Comparison of ENCODE assay signal across 9 cellular contexts in the genomic region with DNA sequence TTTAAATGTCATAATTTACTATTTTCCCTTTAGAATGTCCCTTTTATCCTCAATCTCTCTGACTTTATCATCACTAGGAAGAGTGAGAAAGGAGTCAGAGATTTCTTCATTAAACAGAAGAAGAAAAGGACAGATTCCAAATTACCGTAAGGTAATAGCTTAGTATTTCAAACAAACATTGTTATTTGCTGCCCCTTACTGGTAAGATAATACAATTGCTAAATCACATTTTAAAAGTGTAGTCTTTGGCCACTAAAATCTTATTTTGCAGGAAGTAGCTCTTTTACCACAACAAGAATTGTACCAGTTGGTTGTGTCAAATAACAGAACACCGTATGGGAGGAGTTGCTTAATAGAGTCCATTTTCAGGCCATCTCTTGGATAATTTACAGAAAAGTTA. TPM values are rescaled to one million over a fixed set of nuclear protein-coding genes. Genes with fewer than 3 reads are reported as not detected.
DNase-seq lines count a peak whose midpoint lies in the region; ATAC-seq, FAIRE-seq and TF ChIP-seq lines count a peak whose summit lies in the region.
"Had no signal": no experiment of that assay in that cellular context is flagged by ENCODE, and none has a peak within 500 bp of the region (broad histone marks: within the 10 kb centered on the region; RNA-seq: fewer than 3 reads in every experiment).

No MANE protein-coding gene starts in this region.

- POLR2A ChIA-PET in HepG2 (lab: Yijun Ruan, JAX): no interaction called here

- H3K9ac ChIP-seq in adipocyte (ENCODE audit: low read length) (peak overlapping the region; percentile 32), HepG2 (ENCODE audit: insufficient read depth, low read depth, low read length) (no peak overlapping the region)

- peak; percentile 43; the same call in 1 of the 2 replicates for TF ChIP-seq RAD21 in Ishikawa (IDR thresholded peaks at IDR 0.05; ENCODE audit: low read depth)
- TF ChIP-seq RAD21 in HepG2 (CRISPR knock-in tag; IDR thresholded peaks at IDR 0.05): no peak

- TF ChIP-seq EP300 in Ishikawa (IDR thresholded peaks at IDR 0.05; ENCODE audit: borderline replicate concordance) (no peak), HepG2 (IDR thresholded peaks at IDR 0.05; ENCODE audit: low read depth in 2 of 2, low read length in 2 of 2) (no peak), HepG2 (CRISPR knock-in tag; IDR thresholded peaks at IDR 0.05; ENCODE audit: borderline replicate concordance) (no peak)

- no peak overlapping the region for H3K27ac ChIP-seq in HepG2 (ENCODE audit: extremely low read length, insufficient read depth, low read length)

- no TSS peak for BruUV-seq in HepG2 (replicated peaks; lab: Mats Ljungman, UMichigan)

- in situ Hi-C loops in HepG2 (cut with HindIII; ENCODE audit: extremely low pct_ligation_motif_present, low pct_unique_long_range_greater_than_20kb): loop anchor here (10.0 to 25.0 kb wide), 2 partner anchors 240 to 693 kb away; no protein-coding TSS in a partner anchor

- H3K4me1 ChIP-seq in adipocyte (ENCODE audit: control insufficient read depth, insufficient read depth, low read length) (peaks cover 8% of the 10 kb centered on the region), HepG2 (ENCODE audit: insufficient read depth, low read length) (no peaks in the 10 kb centered on the region)

- CTCF ChIA-PET in HepG2 (lab: Yijun Ruan, JAX; ENCODE audit: low intra/inter-chr PET ratio, low total read pairs): interaction anchor here (0.6 to 1.3 kb wide), 2 partner anchors 654 to 707 kb away, joined by 3 to 5 read pairs; no protein-coding TSS in a partner anchor

- no peaks in the 10 kb centered on the region for H3K36me3 Mint-ChIP-seq in natural killer cell
- no peaks in the 10 kb centered on the region for H3K36me3 Mint-ChIP-seq in natural killer cell treated with Interleukin-12 subunit alpha and Interleukin-12 subunit beta and Interleukin-15 and Interleukin-18, amount 100 ng/mL, for 72 hours
- H3K36me3 Mint-ChIP-seq: activated naive CD8-positive, alpha-beta T cell had no signal

- intact Hi-C loops in natural killer cell (cut with micrococcal nuclease): loop anchor here (1.0 to 10.0 kb wide), 3 partner anchors 234 to 740 kb away; no protein-coding TSS in a partner anchor
- intact Hi-C loops in HepG2 (cut with micrococcal nuclease; ENCODE audit: unreplicated experiment): loop anchor here (1.0 to 10.0 kb wide), 2 partner anchors 707 to 740 kb away; no protein-coding TSS in a partner anchor

- no peaks in the 10 kb centered on the region for H4K20me1 ChIP-seq in HepG2 (ENCODE audit: insufficient read depth, low read length)

- peak; percentile 85 to 91 (median 85) for ATAC-seq in natural killer cell
- no peak for ATAC-seq in natural killer cell treated with Interleukin-12 subunit alpha and Interleukin-12 subunit beta and Interleukin-15 and Interleukin-18, amount 100 ng/mL, for 72 hours
- ATAC-seq in HepG2: no peak; the same call in 2 of the 3 replicates

- TF ChIP-seq CTCF in natural killer cell (IDR thresholded peaks at IDR 0.05) (peak; percentile 41), HepG2 (CRISPR knock-in tag; IDR thresholded peaks at IDR 0.05) (peak; percentile 20; the same call in 1 of the 2 replicates)

- H3K4me3 Mint-ChIP-seq in natural killer cell: no peak overlapping the region
- H3K4me3 Mint-ChIP-seq in natural killer cell treated with Interleukin-12 subunit alpha and Interleukin-12 subunit beta and Interleukin-15 and Interleukin-18, amount 100 ng/mL, for 72 hours: no peak overlapping the region
- H3K4me3 Mint-ChIP-seq: activated naive CD8-positive, alpha-beta T cell had no signal

- 2% methylated on average over 2 of the region's 2 CpGs for WGBS in HepG2 (ENCODE audit: low lambda C conversion rate)

- H3K27me3 ChIP-seq in adipocyte (replicated peaks; ENCODE audit: control insufficient read depth, insufficient read depth, low read length) (no peaks in the 10 kb centered on the region), HepG2 (ENCODE audit: control insufficient read depth in 1 of 2, insufficient read depth in 2 of 2, low read length in 2 of 2) (no peaks in the 10 kb centered on the region; a peak in 1 of 5 replicates)

- peaks cover 0 to 9% of the 10 kb centered on the region in 2 donors for H3K27me3 Mint-ChIP-seq in natural killer cell (ENCODE audit: low read depth in 2 of 2)
- peaks cover 0 to 4% of the 10 kb centered on the region in 2 donors for H3K27me3 Mint-ChIP-seq in natural killer cell treated with Interleukin-12 subunit alpha and Interleukin-12 subunit beta and Interleukin-15 and Interleukin-18, amount 100 ng/mL, for 72 hours

- no peak overlapping the region for H3K4me3 ChIP-seq in adipocyte (ENCODE audit: low read length)
- no peak overlapping the region for H3K4me3 ChIP-seq in HepG2 (replicated peaks in 1 of 3; ENCODE audit: insufficient read depth in 1 of 3, low read depth in 2 of 3, low read length in 3 of 3)

- H3K27ac Mint-ChIP-seq in natural killer cell: no peak overlapping the region
- no peak overlapping the region for H3K27ac Mint-ChIP-seq in natural killer cell treated with Interleukin-12 subunit alpha and Interleukin-12 subunit beta and Interleukin-15 and Interleukin-18, amount 100 ng/mL, for 72 hours
- H3K27ac Mint-ChIP-seq: activated naive CD8-positive, alpha-beta T cell had no signal

- FAIRE-seq in HepG2 (lab: Jason Lieb, UNC): no peak

- no peak overlapping the region for H2AFZ ChIP-seq in HepG2 (ENCODE audit: low read length)

- H3K79me2 ChIP-seq in HepG2 (ENCODE audit: insufficient read depth, low read length): no peaks in the 10 kb centered on the region

- H3K9me3 ChIP-seq in adipocyte (ENCODE audit: control insufficient read depth, low read length) (no peaks in the 10 kb centered on the region), HepG2 (ENCODE audit: low read length) (no peaks in the 10 kb centered on the region)

- TF ChIP-seq POLR2A in HepG2 (IDR thresholded peaks at IDR 0.05; ENCODE audit: insufficient read depth in 1 of 2, low read depth in 2 of 2, low read length in 2 of 2): no peak

- H3K4me2 ChIP-seq in HepG2 (ENCODE audit: low read depth, low read length): no peak overlapping the region

- H3K36me3 ChIP-seq in adipocyte (ENCODE audit: control insufficient read depth, insufficient read depth, low read length, severe bottlenecking) (no peaks in the 10 kb centered on the region), HepG2 (replicated peaks in 1 of 2; ENCODE audit: control insufficient read depth in 1 of 2, insufficient read depth in 2 of 2, low read length in 2 of 2) (no peaks in the 10 kb centered on the region)

- DNase-seq in natural killer cell (no peak), adipocyte (ENCODE audit: low read depth) (peak; percentile 68), HepG2 (ENCODE audit: low spot score) (no peak), anterior cingulate cortex (lab: John Stamatoyannopoulos, UW) (no peak), NCI-H2196 treated with DMSO at 0.1 percent for 48 hours (lab: John Stamatoyannopoulos, UW; ENCODE audit: unreplicated experiment) (no peak)
- no peak for DNase-seq in natural killer cell treated with Interleukin-12 subunit alpha and Interleukin-12 subunit beta and Interleukin-15 and Interleukin-18, amount 100 ng/mL, for 72 hours (ENCODE audit: low spot score)
- no peak for DNase-seq in NK-92 treated with Interleukin-12 subunit alpha and Interleukin-12 subunit beta, amount 100 ng/mL, for 24 hours (lab: John Stamatoyannopoulos, UW)

- H3K9me3 Mint-ChIP-seq in natural killer cell: no peaks in the 10 kb centered on the region
- H3K9me3 Mint-ChIP-seq in natural killer cell treated with Interleukin-12 subunit alpha and Interleukin-12 subunit beta and Interleukin-15 and Interleukin-18, amount 100 ng/mL, for 72 hours: no peaks in the 10 kb centered on the region

- peaks cover 6 to 12% of the 10 kb centered on the region in 2 donors for H3K4me1 Mint-ChIP-seq in natural killer cell
- peaks cover 0 to 5% of the 10 kb centered on the region in 2 donors for H3K4me1 Mint-ChIP-seq in natural killer cell treated with Interleukin-12 subunit alpha and Interleukin-12 subunit beta and Interleukin-15 and Interleukin-18, amount 100 ng/mL, for 72 hours (ENCODE audit: low read depth in 2 of 2)

RNA-seq across cellular contexts. Expression of a gene that starts 53.7 kb away (rescaled TPM):
- 100 to 1,000 TPM in 2 of 3 donors, 10 to 100 TPM in 1; 99.8 to 103 (median 101) TPM for total RNA-seq in natural killer cell
- total RNA-seq in natural killer cell treated with Interleukin-12 subunit alpha and Interleukin-12 subunit beta and Interleukin-15 and Interleukin-18, amount 100 ng/mL, for 72 hours: 10 to 100 TPM; 75.4 to 81.7 TPM
- 38.9 and 45.7 TPM in 2 replicates for total RNA-seq in HepG2 (2016; rRNA removed; fragmentation: Illumina TruSeq; extraction: Trizol)
- total RNA-seq in HepG2 (2016; cell fraction: cytosol; rRNA removed; fragmentation: Illumina TruSeq; extraction: Trizol; ENCODE audit: low read depth): 13.0 and 21.5 TPM in 2 replicates
- 35.7 and 40.9 TPM in 2 replicates for total RNA-seq in HepG2 (2016; cell fraction: insoluble cytoplasmic fraction; rRNA removed; fragmentation: Illumina TruSeq; extraction: Trizol)
- 31.2 and 43.3 TPM in 2 replicates for total RNA-seq in HepG2 (2016; cell fraction: membrane; rRNA removed; fragmentation: Illumina TruSeq; extraction: Trizol)
- 40.0 and 42.5 TPM in 2 replicates for total RNA-seq in HepG2 (2016; cell fraction: nucleus; rRNA removed; fragmentation: Illumina TruSeq; extraction: Trizol)
- polyA plus RNA-seq in HepG2 (2011; rRNA removed): 39.0 and 47.0 TPM in 2 replicates
- 14.9 and 20.6 TPM in 2 replicates for polyA plus RNA-seq in HepG2 (2011; cell fraction: cytosol; rRNA removed)
- polyA plus RNA-seq in HepG2 (2011; cell fraction: nucleus; rRNA removed): 90.0 and 93.2 TPM in 2 replicates
- polyA plus RNA-seq in HepG2 (2012): 36.7 and 38.4 TPM in 2 replicates
- polyA plus RNA-seq in HepG2 (2016; cell fraction: cytosol; fragmentation: Illumina TruSeq; extraction: Trizol; ENCODE audit: low read depth): 25.3 and 43.8 TPM in 2 replicates
- 46.0 and 47.1 TPM in 2 replicates for polyA plus RNA-seq in HepG2 (2016; cell fraction: insoluble cytoplasmic fraction; fragmentation: Illumina TruSeq; extraction: Trizol; ENCODE audit: low read depth)
- 30.1 and 41.0 TPM in 2 replicates for polyA plus RNA-seq in HepG2 (2016; cell fraction: membrane; fragmentation: Illumina TruSeq; extraction: Trizol; ENCODE audit: low read depth)
- polyA plus RNA-seq in HepG2 (2016; cell fraction: nucleus; fragmentation: Illumina TruSeq; extraction: Trizol; ENCODE audit: insufficient read depth, low read depth): 63.2 and 66.5 TPM in 2 replicates
- polyA minus RNA-seq in HepG2 (2011; rRNA and poly(A)+ RNA removed; ENCODE audit: low replicate concordance): 31.1 and 48.7 TPM in 2 replicates
- 23.7 and 30.7 TPM in 2 replicates for polyA minus RNA-seq in HepG2 (2011; cell fraction: cytosol; rRNA and poly(A)+ RNA removed)
- polyA minus RNA-seq in HepG2 (2011; cell fraction: nucleus; rRNA and poly(A)+ RNA removed): 89.0 and 94.0 TPM in 2 replicates

RNA-seq across cellular contexts. Expression of a gene that starts 54.0 kb away (rescaled TPM):
- total RNA-seq in natural killer cell (10 to 100 TPM; 11.9 to 16.7 (median 12.2) TPM), HepG2 (2016; rRNA removed; fragmentation: Illumina TruSeq; extraction: Trizol) (4.1 and 5.3 TPM in 2 replicates)
- total RNA-seq in natural killer cell treated with Interleukin-12 subunit alpha and Interleukin-12 subunit beta and Interleukin-15 and Interleukin-18, amount 100 ng/mL, for 72 hours: 10 to 100 TPM; 13.2 to 30.8 TPM
- 0.71 TPM in 2 replicates for total RNA-seq in HepG2 (2016; cell fraction: cytosol; rRNA removed; fragmentation: Illumina TruSeq; extraction: Trizol; ENCODE audit: low read depth)
- total RNA-seq in HepG2 (2016; cell fraction: insoluble cytoplasmic fraction; rRNA removed; fragmentation: Illumina TruSeq; extraction: Trizol): 3.3 and 5.6 TPM in 2 replicates
- total RNA-seq in HepG2 (2016; cell fraction: membrane; rRNA removed; fragmentation: Illumina TruSeq; extraction: Trizol): 1.3 and 2.8 TPM in 2 replicates
- 9.7 and 10.2 TPM in 2 replicates for total RNA-seq in HepG2 (2016; cell fraction: nucleus; rRNA removed; fragmentation: Illumina TruSeq; extraction: Trizol)
- polyA plus RNA-seq in HepG2 (2011; rRNA removed): 1.8 and 2.6 TPM in 2 replicates
- 0.93 and 1.4 TPM in 2 replicates for polyA plus RNA-seq in HepG2 (2011; cell fraction: cytosol; rRNA removed)
- 2.4 and 2.5 TPM in 2 replicates for polyA plus RNA-seq in HepG2 (2011; cell fraction: nucleus; rRNA removed)
- polyA plus RNA-seq in HepG2 (2012): 3.8 and 4.8 TPM in 2 replicates
- 0.38 and 0.66 TPM in 2 replicates for polyA plus RNA-seq in HepG2 (2016; cell fraction: cytosol; fragmentation: Illumina TruSeq; extraction: Trizol; ENCODE audit: low read depth)
- 4.5 and 4.8 TPM in 2 replicates for polyA plus RNA-seq in HepG2 (2016; cell fraction: insoluble cytoplasmic fraction; fragmentation: Illumina TruSeq; extraction: Trizol; ENCODE audit: low read depth)
- 0.79 and 1.2 TPM in 2 replicates for polyA plus RNA-seq in HepG2 (2016; cell fraction: membrane; fragmentation: Illumina TruSeq; extraction: Trizol; ENCODE audit: low read depth)
- polyA plus RNA-seq in HepG2 (2016; cell fraction: nucleus; fragmentation: Illumina TruSeq; extraction: Trizol; ENCODE audit: insufficient read depth, low read depth): 6.5 and 7.6 TPM in 2 replicates
- polyA minus RNA-seq in HepG2 (2011; rRNA and poly(A)+ RNA removed; ENCODE audit: low replicate concordance): 1.6 and 2.5 TPM in 2 replicates
- polyA minus RNA-seq in HepG2 (2011; cell fraction: cytosol; rRNA and poly(A)+ RNA removed): 4.0 and 7.2 TPM in 2 replicates
- 21.9 and 22.1 TPM in 2 replicates for polyA minus RNA-seq in HepG2 (2011; cell fraction: nucleus; rRNA and poly(A)+ RNA removed)

Comparison
In these comparisons a context has a peak if more than half of its experiments do, and no peak if none do; other contexts are left out.
1. ATAC-seq: peak in natural killer cell (3 of 3); none in natural killer cell treated with Interleukin-12 subunit alpha and Interleukin-12 subunit beta and Interleukin-15 and Interleukin-18, amount 100 ng/mL, for 72 hours (0 of 2) and HepG2 (single experiment).